8 cellular contexts compared by ENCODE assay signal in the genomic region with DNA sequence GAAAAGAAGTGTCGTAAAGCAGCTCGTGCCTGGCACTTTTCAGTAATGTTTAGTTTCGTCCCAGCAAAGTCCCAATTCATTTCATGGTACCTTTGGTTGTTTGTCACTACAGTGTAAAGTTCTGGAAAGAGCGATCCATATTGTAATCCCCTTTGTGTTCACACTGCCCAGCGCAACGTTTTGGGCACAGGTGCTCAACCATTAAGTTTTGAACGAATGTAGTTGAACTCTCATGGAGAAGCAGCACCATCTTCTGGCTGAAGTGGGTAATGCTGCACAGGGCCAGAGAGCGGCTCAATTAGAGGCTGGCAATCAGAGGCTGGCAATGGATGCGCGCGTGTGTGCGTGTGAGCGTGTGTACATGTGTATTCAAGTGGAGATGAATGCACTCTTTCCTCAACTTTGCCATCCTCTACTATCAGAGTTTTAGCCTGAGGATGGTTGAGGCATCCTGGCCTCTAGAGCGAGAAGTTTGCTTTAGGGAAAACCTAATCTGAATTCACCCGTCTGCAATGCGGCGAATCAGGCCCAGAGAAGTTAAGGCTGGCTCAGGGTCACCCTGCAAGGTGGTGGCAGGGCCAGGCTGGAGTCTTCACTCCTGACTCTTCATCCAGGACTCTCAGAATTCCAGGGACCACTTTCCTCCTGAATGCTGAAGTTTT. TPM values are rescaled to one million over a fixed set of nuclear protein-coding genes. Genes with fewer than 3 reads are reported as not detected.
DNase-seq lines count a peak whose midpoint lies in the region; ATAC-seq and TF ChIP-seq lines count a peak whose summit lies in the region.

No MANE protein-coding gene starts in this region.

- H3K4me1 ChIP-seq in Loucy (ENCODE audit: insufficient read depth, low read length, poor library complexity, severe bottlenecking): no peaks in the 10 kb centered on the region
- no peaks in the 10 kb centered on the region for H3K4me1 ChIP-seq in suprapubic skin

- TF ChIP-seq CTCF in Loucy (conservative IDR thresholded peaks at IDR 0.05; ENCODE audit: low read length) (peak; percentile 96), suprapubic skin (IDR thresholded peaks at IDR 0.05) (peak; percentile 92 to 95)

- H3K36me3 ChIP-seq in Loucy (ENCODE audit: insufficient read depth, low read length): no peaks in the 10 kb centered on the region
- H3K36me3 ChIP-seq in suprapubic skin: no peaks in the 10 kb centered on the region

- no peaks in the 10 kb centered on the region for H3K27me3 ChIP-seq in Loucy (ENCODE audit: insufficient read depth, low read length, poor library complexity, severe bottlenecking)
- H3K27me3 ChIP-seq in suprapubic skin: peaks cover 6% of the 10 kb centered on the region

- H2AFZ ChIP-seq in Loucy (ENCODE audit: low read length): no peak overlapping the region

- no peaks in the 10 kb centered on the region for H4K20me1 ChIP-seq in Loucy (ENCODE audit: insufficient read depth, low read length, poor library complexity, severe bottlenecking)

- H3K4me3 ChIP-seq in Loucy (ENCODE audit: low read length, poor library complexity, severe bottlenecking) (no peak overlapping the region), suprapubic skin (no peak overlapping the region)

- H3K9me2 ChIP-seq in Loucy (replicated peaks; ENCODE audit: low read depth, low read length): no peaks in the 10 kb centered on the region

- peak overlapping the region; percentile 16 for H3K4me2 ChIP-seq in Loucy (ENCODE audit: low read depth, low read length, poor library complexity, severe bottlenecking)

- H3K9me3 ChIP-seq in Loucy (ENCODE audit: insufficient read depth, low read depth, low read length): no peaks in the 10 kb centered on the region
- H3K9me3 ChIP-seq in suprapubic skin: no peaks in the 10 kb centered on the region

- H3K79me2 ChIP-seq in Loucy (ENCODE audit: insufficient read depth, low read length): no peaks in the 10 kb centered on the region

- TF ChIP-seq POLR2A in suprapubic skin (IDR thresholded peaks at IDR 0.05): no peak

- no peak for TF ChIP-seq EP300 in suprapubic skin (IDR thresholded peaks at IDR 0.05)

- 28% methylated on average over 17 of the region's 17 CpGs for WGBS in suprapubic skin

- ATAC-seq in GM19023 (IDR thresholded peaks at IDR 0.05; ENCODE audit: unreplicated experiment): no peak

- DNase-seq in DMS79 (lab: John Stamatoyannopoulos, UW) (peak; percentile 19), RPMI7951 (ENCODE audit: low read depth) (peak; percentile 57), activated T-helper 1 cell treated with Interleukin-2 at 50 U/mL for 16 hours (ENCODE audit: low read depth) (peak; percentile 69), fibroblast of the conjunctiva (ENCODE audit: low read depth) (peak; percentile 42), nucleus accumbens (lab: John Stamatoyannopoulos, UW) (peak in 48 of 56 donors; percentile 4 to 89 (median 58)), suprapubic skin (ENCODE audit: low spot score in 2 of 2) (peak; percentile 80 to 87)

- no peaks in the 10 kb centered on the region for H3F3A ChIP-seq in Loucy (ENCODE audit: low read depth)

- H3K27ac ChIP-seq in suprapubic skin: no peak overlapping the region

- no peak overlapping the region for H3K9ac ChIP-seq in Loucy (ENCODE audit: low read depth, low read length, poor library complexity, severe bottlenecking)

RNA-seq across cellular contexts. Expression of a gene that starts 29.9 kb away (rescaled TPM):
- 7.6 and 8.0 TPM in 2 replicates for total RNA-seq in RPMI7951 (2014; rRNA removed; shearing (Covaris generic))
- total RNA-seq in suprapubic skin: 10 to 100 TPM; 14.6 to 22.4 (median 16.5) TPM

RNA-seq across cellular contexts. Expression of a gene that starts 35.1 kb away (rescaled TPM):
- not detected in 2 replicates for total RNA-seq in RPMI7951 (2014; rRNA removed; shearing (Covaris generic))
- total RNA-seq in suprapubic skin: not detected

RNA-seq across cellular contexts. Expression of a gene that starts 53.7 kb away (rescaled TPM):
- not detected in 2 replicates for total RNA-seq in RPMI7951 (2014; rRNA removed; shearing (Covaris generic))
- total RNA-seq in suprapubic skin: not detected

Comparison
In these comparisons a context has a peak if more than half of its experiments do, and no peak if none do; other contexts are left out.
1. DNase-seq: peak in every context shown above with its lines; median percentile 84 in suprapubic skin; 69 in activated T-helper 1 cell treated with Interleukin-2 at 50 U/mL for 16 hours; 58 in nucleus accumbens; 57 in RPMI7951; 42 in fibroblast of the conjunctiva; 19 in DMS79.